19 cellular contexts compared by ENCODE assay signal in genomic region chr9:13228431-13228830, GRCh38. TPM values are rescaled to one million over a fixed set of nuclear protein-coding genes. Genes with fewer than 3 reads are reported as not detected.
"Had no signal": no experiment of that assay in that cellular context is flagged by ENCODE, and none has a peak within 500 bp of the region (broad histone marks: within the 10 kb centered on the region; RNA-seq: fewer than 3 reads in every experiment).

No MANE protein-coding gene starts in this region.

- H3K9me3 Mint-ChIP-seq: dendritic cell treated with granulocyte-macrophage colony-stimulating factor and Interleukin-4, amounts not matched to agents 40 ng/mL and 50 ng/mL, for 4 days; stimulated activated naive B cell treated with anti-CD40 and anti-IgM and Interleukin-4, amounts not matched to agents 10 μg/mL and 1 μg/mL and 100 μg/mL, for 72 hours had no signal

- H3K9me3 ChIP-seq: gastrocnemius medialis, heart right ventricle, neutrophil, right atrium auricular region, sigmoid colon, testis, tibial nerve, upper lobe of right lung had no signal

- FAIRE-seq: endothelial cell of umbilical vein had no signal

- H3K36me3 ChIP-seq: gastrocnemius medialis, neutrophil, right atrium auricular region, upper lobe of right lung had no signal

- H3K4me3 ChIP-seq: gastrocnemius medialis, heart right ventricle, right atrium auricular region, sigmoid colon, skin epidermis, testis, tibial nerve, upper lobe of right lung had no signal

- DNase-seq: gastrocnemius medialis; heart right ventricle; hypothalamus; islet precursor cell; mammary epithelial cell; naive thymus-derived CD8-positive, alpha-beta T cell; sigmoid colon; stimulated activated CD4-positive, alpha-beta T cell treated with anti-CD3 and anti-CD28 coated beads, Interleukin-2, amount 100 ng/mL, for 24 hours; stimulated activated CD4-positive, alpha-beta T cell treated with anti-CD3 and anti-CD28 coated beads, Interleukin-4, amount 100 ng/mL, for 4 hours; stimulated activated naive B cell treated with anti-CD40 and anti-IgM and Interleukin-4, amounts not matched to agents 10 μg/mL and 1 μg/mL and 100 μg/mL, for 72 hours; stimulated activated naive CD8-positive, alpha-beta T cell treated with anti-CD3 and anti-CD28 coated beads, Interleukin-15, amount 100 ng/mL, for 72 hours; testis; upper lobe of right lung had no signal

- H3K27ac ChIP-seq: gastrocnemius medialis, heart right ventricle, neutrophil, right atrium auricular region, sigmoid colon, skin epidermis, testis, tibial nerve, upper lobe of right lung had no signal

- H3K36me3 Mint-ChIP-seq: naive thymus-derived CD8-positive, alpha-beta T cell; stimulated activated naive B cell treated with anti-CD40 and anti-IgM and Interleukin-4, amounts not matched to agents 10 μg/mL and 1 μg/mL and 100 μg/mL, for 72 hours had no signal

- H3K27me3 ChIP-seq: gastrocnemius medialis, heart right ventricle, neutrophil, right atrium auricular region, sigmoid colon, testis, tibial nerve, upper lobe of right lung had no signal

- H3K4me1 Mint-ChIP-seq: naive thymus-derived CD8-positive, alpha-beta T cell; stimulated activated naive B cell treated with anti-CD40 and anti-IgM and Interleukin-4, amounts not matched to agents 10 μg/mL and 1 μg/mL and 100 μg/mL, for 72 hours; stimulated activated naive CD8-positive, alpha-beta T cell treated with anti-CD3 and anti-CD28 coated beads, Interleukin-15, amount 100 ng/mL, for 72 hours had no signal

- H3K27ac Mint-ChIP-seq: dendritic cell treated with granulocyte-macrophage colony-stimulating factor and Interleukin-4, amounts not matched to agents 40 ng/mL and 50 ng/mL, for 4 days; naive thymus-derived CD8-positive, alpha-beta T cell; stimulated activated naive B cell treated with anti-CD40 and anti-IgM and Interleukin-4, amounts not matched to agents 10 μg/mL and 1 μg/mL and 100 μg/mL, for 72 hours; stimulated activated naive CD8-positive, alpha-beta T cell treated with anti-CD3 and anti-CD28 coated beads, Interleukin-15, amount 100 ng/mL, for 72 hours had no signal

- H3K4me3 Mint-ChIP-seq: dendritic cell treated with granulocyte-macrophage colony-stimulating factor and Interleukin-4, amounts not matched to agents 40 ng/mL and 50 ng/mL, for 4 days; naive thymus-derived CD8-positive, alpha-beta T cell; stimulated activated naive B cell treated with anti-CD40 and anti-IgM and Interleukin-4, amounts not matched to agents 10 μg/mL and 1 μg/mL and 100 μg/mL, for 72 hours; stimulated activated naive CD8-positive, alpha-beta T cell treated with anti-CD3 and anti-CD28 coated beads, Interleukin-15, amount 100 ng/mL, for 72 hours had no signal

- H3K27me3 Mint-ChIP-seq: dendritic cell treated with granulocyte-macrophage colony-stimulating factor and Interleukin-4, amounts not matched to agents 40 ng/mL and 50 ng/mL, for 4 days; naive thymus-derived CD8-positive, alpha-beta T cell; stimulated activated naive B cell treated with anti-CD40 and anti-IgM and Interleukin-4, amounts not matched to agents 10 μg/mL and 1 μg/mL and 100 μg/mL, for 72 hours; stimulated activated naive CD8-positive, alpha-beta T cell treated with anti-CD3 and anti-CD28 coated beads, Interleukin-15, amount 100 ng/mL, for 72 hours had no signal

- H3K4me1 ChIP-seq: gastrocnemius medialis, heart right ventricle, right atrium auricular region, sigmoid colon, testis, tibial nerve, upper lobe of right lung had no signal

RNA-seq across cellular contexts. Expression of gene MPDZ, which starts 51.1 kb away (rescaled TPM):
- total RNA-seq: naive thymus-derived CD8-positive, alpha-beta T cell had no signal
- polyA plus RNA-seq: naive thymus-derived CD8-positive, alpha-beta T cell had no signal
